In the genomic region with DNA sequence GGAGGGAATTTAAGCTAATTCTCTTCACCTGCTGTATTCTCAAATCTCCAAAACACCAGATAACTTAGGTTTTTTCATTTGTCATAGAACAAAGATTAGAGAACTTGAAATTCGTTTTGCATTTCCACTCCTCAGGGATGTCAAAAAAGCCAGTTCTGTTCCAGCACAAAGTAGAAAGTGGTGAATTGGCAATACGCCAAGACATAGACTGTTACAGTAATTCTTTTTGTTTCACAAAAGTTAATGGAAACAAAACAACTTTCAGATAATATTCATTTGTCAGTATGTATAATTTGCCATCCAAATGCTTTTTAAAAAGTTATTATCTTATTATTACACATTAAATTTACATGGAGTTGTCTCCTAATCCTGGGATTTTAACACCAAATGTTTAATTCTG, we compare ENCODE assay signal across 17 cellular contexts. TPM values are rescaled to one million over a fixed set of nuclear protein-coding genes. Genes with fewer than 3 reads are reported as not detected.
"Had no signal": no experiment of that assay in that cellular context is flagged by ENCODE, and none has a peak within 500 bp of the region (broad histone marks: within the 10 kb centered on the region; RNA-seq: fewer than 3 reads in every experiment).

No MANE protein-coding gene starts in this region.

- H3K9me3 ChIP-seq: colonic mucosa, esophagus muscularis mucosa, suprapubic skin, transverse colon, vagina had no signal

- H3K27ac ChIP-seq: brain microvascular endothelial cell, colonic mucosa, suprapubic skin, transverse colon, vagina had no signal

- H3K36me3 ChIP-seq: colonic mucosa, suprapubic skin, transverse colon had no signal

- H3K4me1 ChIP-seq: colonic mucosa had no signal

- DNase-seq: activated CD4-positive, alpha-beta T cell treated with anti-CD3 and anti-CD28 coated beads, Interleukin-2, amount 10 ng/mL, durations not matched to agents 24 days and 14 days; activated CD8-positive, alpha-beta T cell treated with anti-CD3 and anti-CD28 coated beads, Interleukin-2, amount 10 ng/mL, durations not matched to agents 7 days and 5 days; activated naive CD4-positive, alpha-beta T cell treated with Interleukin-2 at 50 U/mL for 16 hours; activated naive CD8-positive, alpha-beta T cell treated with anti-CD3 and anti-CD28 coated beads, Interleukin-2, amount 10 ng/mL, durations not matched to agents 7 days and 5 days; activated T-cell treated with anti-CD3 and anti-CD28 coated beads, Interleukin-2, amount 50 U/mL, for 24 hours; brain microvascular endothelial cell; islet precursor cell; occipital lobe; stimulated activated CD4-positive, alpha-beta T cell treated with anti-CD3 and anti-CD28 coated beads, Interleukin-12 subunit alpha, Interleukin-12 subunit beta, amount 100 ng/mL, for 4 hours; stimulated activated CD4-positive, alpha-beta T cell treated with anti-CD3 and anti-CD28 coated beads, Interleukin-1b, Interleukin-23, amount 100 ng/mL, for 48 hours; T-helper 1 cell; T-helper 9 cell; transverse colon had no signal

- H3K4me3 ChIP-seq: colonic mucosa, esophagus muscularis mucosa, suprapubic skin, transverse colon, vagina had no signal

RNA-seq across cellular contexts. Expression of a gene that starts 15.0 kb away (rescaled TPM):
- total RNA-seq: activated CD8-positive, alpha-beta T cell treated with anti-CD3 and anti-CD28 coated beads, Interleukin-2, amount 10 ng/mL, durations not matched to agents 7 days and 5 days had no signal
